ENCODE assay signal across 1 cellular context in genomic region chr20:53899351-53900167, GRCh38.
TF ChIP-seq lines count a peak whose summit lies in the region.

No MANE protein-coding gene starts in this region.

TF ChIP-seq in GM12878, 131 proteins besides CTCF, POLR2A, EP300 and RAD21 (continued from another document):
- TF ChIP-seq BRCA1 (IDR thresholded peaks at IDR 0.05; ENCODE audit: low read depth, low read length) (no peak), MTA2 (IDR thresholded peaks at IDR 0.05; ENCODE audit: low read depth) (peak; percentile 77; the same call in 1 of the 2 replicates), GATAD2B (conservative IDR thresholded peaks at IDR 0.05; ENCODE audit: low read depth) (peak; percentile 64; the same call in 1 of the 2 replicates), BMI1 (IDR thresholded peaks at IDR 0.05; ENCODE audit: borderline replicate concordance) (no peak), PML (IDR thresholded peaks at IDR 0.05; ENCODE audit: low read length) (no peak; the same call in 1 of the 2 replicates), BCL11A (IDR thresholded peaks at IDR 0.05; ENCODE audit: low read depth, low read length) (0 out of 2 replicates have a peak, but pooled peaks have one; percentile 48), ZNF384 (IDR thresholded peaks at IDR 0.05; ENCODE audit: borderline replicate concordance, low read depth, low read length) (peak; percentile 37; the same call in 1 of the 2 replicates), TCF12 (IDR thresholded peaks at IDR 0.05; ENCODE audit: low read depth, low read length) (peak; percentile 44), NFXL1 (IDR thresholded peaks at IDR 0.05; ENCODE audit: borderline replicate concordance) (peak; percentile 72; the same call in 1 of the 2 replicates)
